8 cellular contexts compared by ENCODE assay signal in genomic region chr9:78029601-78030552, GRCh38. TPM values are rescaled to one million over a fixed set of nuclear protein-coding genes. Genes with fewer than 3 reads are reported as not detected.
DNase-seq lines count a peak whose midpoint lies in the region; ATAC-seq and TF ChIP-seq lines count a peak whose summit lies in the region.

No MANE protein-coding gene starts in this region.

- intact Hi-C loops in sigmoid colon (cut with DNase I): loop anchor here (5.0 to 10.0 kb wide), 4 partner anchors 85 to 385 kb away; partner anchors contain the start of genes GNA14 and PSAT1

- ATAC-seq in GM21515 (IDR thresholded peaks at IDR 0.05; ENCODE audit: unreplicated experiment): no peak

- DNase-seq in NCI-H2107 treated with DMSO at 0.1 percent for 48 hours (lab: John Stamatoyannopoulos, UW; ENCODE audit: unreplicated experiment): peak; percentile 46
- DNase-seq in NCI-H2107 (lab: John Stamatoyannopoulos, UW): no peak
- DNase-seq in NT2/D1 (ENCODE audit: low read depth, low spot score): peak; percentile 8
- DNase-seq in astrocyte of the cerebellum (ENCODE audit: low read depth): no peak
- peak; percentile 69 for DNase-seq in sigmoid colon
- DNase-seq in epidermal melanocyte (ENCODE audit: insufficient read length, low spot score): no peak

- H3K36me3 ChIP-seq in NT2/D1 (ENCODE audit: insufficient read depth, insufficient read length, low read length): no peaks in the 10 kb centered on the region
- no peaks in the 10 kb centered on the region for H3K36me3 ChIP-seq in iPS-15b (ENCODE audit: control insufficient read depth, insufficient read depth, low read length)
- no peaks in the 10 kb centered on the region for H3K36me3 ChIP-seq in sigmoid colon

- H3K4me1 ChIP-seq in NT2/D1 (ENCODE audit: insufficient read depth, insufficient read length) (no peaks in the 10 kb centered on the region), iPS-15b (ENCODE audit: control insufficient read depth, insufficient read depth, low read length) (peaks cover 20% of the 10 kb centered on the region), sigmoid colon (peaks cover 0 to 65% (median 49%) of the 10 kb centered on the region in 4 donors)

- TF ChIP-seq CTCF in astrocyte of the cerebellum (IDR thresholded peaks at IDR 0.05; ENCODE audit: low read depth, low read length, missing control alignments) (no peak), sigmoid colon (IDR thresholded peaks at IDR 0.05) (no peak)

- no peaks in the 10 kb centered on the region for H3K9me3 ChIP-seq in NT2/D1 (ENCODE audit: insufficient read depth, low read length)
- H3K9me3 ChIP-seq in iPS-15b (ENCODE audit: control insufficient read depth, insufficient read depth, low read length): no peaks in the 10 kb centered on the region
- no peaks in the 10 kb centered on the region for H3K9me3 ChIP-seq in sigmoid colon

- H3K9ac ChIP-seq in NT2/D1 (ENCODE audit: insufficient read length, low read depth): peak overlapping the region; percentile 89
- H3K9ac ChIP-seq in iPS-15b (ENCODE audit: low read depth, low read length): peak overlapping the region; percentile 26

- in situ Hi-C loops in astrocyte of the cerebellum (cut with HindIII; ENCODE audit: low sequenced_read_pairs): no loop called here

- H3K27me3 ChIP-seq in NT2/D1 (ENCODE audit: insufficient read depth, insufficient read length) (no peaks in the 10 kb centered on the region), iPS-15b (ENCODE audit: control insufficient read depth, insufficient read depth, low read length) (no peaks in the 10 kb centered on the region), sigmoid colon (no peaks in the 10 kb centered on the region)

- 1 to 4% methylated on average over 15 of the region's 15 CpGs for WGBS in sigmoid colon, 2 donors

- H3K4me3 ChIP-seq in NT2/D1 (ENCODE audit: insufficient read length, low read depth) (peak overlapping the region; percentile 90), astrocyte of the cerebellum (ENCODE audit: low read depth, low read length) (peak overlapping the region; percentile 71), iPS-15b (ENCODE audit: low read depth, low read length) (peak overlapping the region; percentile 89), sigmoid colon (peak overlapping the region; percentile 70 to 82 (median 76))

- peak overlapping the region; percentile 89 to 97 (median 94) for H3K27ac ChIP-seq in sigmoid colon

- no peak for TF ChIP-seq POLR2A in sigmoid colon (IDR thresholded peaks at IDR 0.05)

- no peak for TF ChIP-seq EP300 in sigmoid colon (IDR thresholded peaks at IDR 0.05)

RNA-seq across cellular contexts. Expression of gene GNAQ, which starts 1.7 kb away (rescaled TPM):
- total RNA-seq in sigmoid colon: 10 to 100 TPM; 49.5 to 79.2 (median 59.0) TPM
- 10 to 100 TPM; 21.6 to 25.9 (median 25.2) TPM for polyA plus RNA-seq in sigmoid colon

Comparison
In these comparisons a context has a peak if more than half of its experiments do, and no peak if none do; other contexts are left out.
1. DNase-seq: peak in NCI-H2107 treated with DMSO at 0.1 percent for 48 hours (single experiment), NT2/D1 (single experiment) and sigmoid colon (single experiment); none in NCI-H2107 (single experiment), astrocyte of the cerebellum (single experiment) and epidermal melanocyte (single experiment).
2. Peak in every context shown above with its lines, with median percentiles within 50 percentile points of each other: H3K4me3 ChIP-seq.